In genomic region chr15:98853161-98853560, GRCh38 we compare ENCODE assay signal across 8 cellular contexts.
DNase-seq lines count a peak whose midpoint lies in the region; ATAC-seq and TF ChIP-seq lines count a peak whose summit lies in the region.

No MANE protein-coding gene starts in this region.

- H3K36me3 ChIP-seq in right lobe of liver: no peaks in the 10 kb centered on the region

- peak; percentile 46 for DNase-seq in GM12864 (ENCODE audit: low read depth)
- DNase-seq in NCI-H524 (lab: John Stamatoyannopoulos, UW): peak; percentile 91 to 92
- peak; percentile 79 for DNase-seq in activated CD4-positive, alpha-beta T cell treated with anti-CD3 and anti-CD28 coated beads, Interleukin-2, amount 10 ng/mL, durations not matched to agents 7 days and 5 days
- DNase-seq in dorsolateral prefrontal cortex: peak; percentile 87 to 96 (median 92)
- DNase-seq in right lobe of liver: peak; percentile 71 to 79 (median 73)
- DNase-seq in stimulated activated CD4-positive, alpha-beta T cell treated with anti-CD3 and anti-CD28 coated beads, Interleukin-2, amount 100 ng/mL, for 4 hours (ENCODE audit: low read depth): peak; percentile 26

- no peaks in the 10 kb centered on the region for H3K27me3 ChIP-seq in dorsolateral prefrontal cortex
- H3K27me3 ChIP-seq in right lobe of liver: peaks cover 0 to 20% of the 10 kb centered on the region in 2 donors

- under 1% methylated on average over 8 of the region's 8 CpGs for WGBS in right lobe of liver (ENCODE audit: insufficient coverage, low coverage, low lambda C conversion rate, missing lambda C conversion rate)

- peaks cover 0 to 6% (median 2%) of the 10 kb centered on the region in 4 donors for H3K4me1 ChIP-seq in right lobe of liver

- H3K4me3 Mint-ChIP-seq in activated CD4-positive, alpha-beta T cell treated with anti-CD3 and anti-CD28 coated beads, Interleukin-2, amount 10 ng/mL, durations not matched to agents 7 days and 5 days: peak overlapping the region; percentile 85

- CTCF ChIA-PET in activated CD4-positive, alpha-beta T cell treated with anti-CD3 and anti-CD28 coated beads, Interleukin-2, amount 10 ng/mL, durations not matched to agents 7 days and 5 days (lab: Charles Lee): no interaction called here

- H3K4me1 Mint-ChIP-seq in activated CD4-positive, alpha-beta T cell treated with anti-CD3 and anti-CD28 coated beads, Interleukin-2, amount 10 ng/mL, durations not matched to agents 7 days and 5 days: peaks cover 55% of the 10 kb centered on the region

- TF ChIP-seq POLR2A in right lobe of liver (IDR thresholded peaks at IDR 0.05): no peak

- POLR2A ChIA-PET in activated CD4-positive, alpha-beta T cell treated with anti-CD3 and anti-CD28 coated beads, Interleukin-2, amount 10 ng/mL, durations not matched to agents 7 days and 5 days (lab: Charles Lee): interaction anchor here (0.5 kb wide), 1 partner anchor 25 kb away, joined by 3 read pairs; no protein-coding TSS in a partner anchor

- H3K9me3 ChIP-seq in right lobe of liver: no peaks in the 10 kb centered on the region

- no peaks in the 10 kb centered on the region for H3K36me3 Mint-ChIP-seq in activated CD4-positive, alpha-beta T cell treated with anti-CD3 and anti-CD28 coated beads, Interleukin-2, amount 10 ng/mL, durations not matched to agents 7 days and 5 days (ENCODE audit: low read depth)

- H3K9me3 Mint-ChIP-seq in activated CD4-positive, alpha-beta T cell treated with anti-CD3 and anti-CD28 coated beads, Interleukin-2, amount 10 ng/mL, durations not matched to agents 7 days and 5 days: no peaks in the 10 kb centered on the region

- H3K27ac ChIP-seq in dorsolateral prefrontal cortex (peak overlapping the region; percentile 89 to 100 (median 99)), right lobe of liver (peak overlapping the region; percentile 35 to 81 (median 44))

- H3K27me3 Mint-ChIP-seq in activated CD4-positive, alpha-beta T cell treated with anti-CD3 and anti-CD28 coated beads, Interleukin-2, amount 10 ng/mL, durations not matched to agents 7 days and 5 days: no peaks in the 10 kb centered on the region

- peak overlapping the region; percentile 65; the same call in 1 of the 2 replicates for H3K4me3 ChIP-seq in GM12864 (ENCODE audit: low read depth, low read length)
- peak overlapping the region; percentile 53 to 85 (median 71) for H3K4me3 ChIP-seq in dorsolateral prefrontal cortex
- H3K4me3 ChIP-seq in right lobe of liver: peak overlapping the region in 2 of 3 donors; percentile 43 to 50

- ATAC-seq in HG03432 (IDR thresholded peaks at IDR 0.05; ENCODE audit: unreplicated experiment) (peak; percentile 32), right lobe of liver (peak; percentile 76 to 83 (median 78)), GM19023 (IDR thresholded peaks at IDR 0.05; ENCODE audit: unreplicated experiment) (no peak)

- TF ChIP-seq CTCF in GM12864 (IDR thresholded peaks at IDR 0.05; ENCODE audit: low read depth, low read length, missing control alignments) (no peak), dorsolateral prefrontal cortex (IDR thresholded peaks at IDR 0.05 in 54 of 56, conservative IDR thresholded peaks at IDR 0.05 in 2 of 56; ENCODE audit: low read depth in 1 of 56, partially characterized antibody in 56 of 56) (peak in 45 of 56 donors; percentile 3 to 53 (median 31)), right lobe of liver (IDR thresholded peaks at IDR 0.05) (no peak)

- intact Hi-C loops in dorsolateral prefrontal cortex (cut with DNase I) (loop anchor here (1.0 kb wide), 2 partner anchors 28 to 205 kb away; partner anchors contain the start of gene IGF1R (in 2 of the 2)), right lobe of liver (cut with DNase I) (no loop called here)

- H3K27ac Mint-ChIP-seq in activated CD4-positive, alpha-beta T cell treated with anti-CD3 and anti-CD28 coated beads, Interleukin-2, amount 10 ng/mL, durations not matched to agents 7 days and 5 days: peak overlapping the region; percentile 94

Comparison
In these comparisons a context has a peak if more than half of its experiments do, and no peak if none do; other contexts are left out.
1. DNase-seq: peak in every context shown above with its lines; median percentile 92 in dorsolateral prefrontal cortex; 92 in NCI-H524; 79 in activated CD4-positive, alpha-beta T cell treated with anti-CD3 and anti-CD28 coated beads, Interleukin-2, amount 10 ng/mL, durations not matched to agents 7 days and 5 days; 73 in right lobe of liver; 46 in GM12864; 26 in stimulated activated CD4-positive, alpha-beta T cell treated with anti-CD3 and anti-CD28 coated beads, Interleukin-2, amount 100 ng/mL, for 4 hours.
2. CTCF ChIP-seq: peak in dorsolateral prefrontal cortex (45 of 56); none in GM12864 (single experiment) and right lobe of liver (0 of 4).
3. intact Hi-C loops: an anchor here in dorsolateral prefrontal cortex (1.0 kb wide); none called in right lobe of liver.
4. Peak in every context shown above with its lines, with median percentiles within 50 percentile points of each other: H3K4me3 ChIP-seq.